In genomic region chr5:154858251-154858971, GRCh38 we compare ENCODE assay signal across 8 cellular contexts. TPM values are rescaled to one million over a fixed set of nuclear protein-coding genes. Genes with fewer than 3 reads are reported as not detected.
A peak's percentile ranks its signal among the peaks of the same experiment; 100 is the strongest.
DNase-seq lines count a peak whose midpoint lies in the region; ATAC-seq and TF ChIP-seq lines count a peak whose summit lies in the region.

CNOT8 (plus strand) TSS chr5:154858627; CDS start chr5:154863279, 4,652 bp downstream.

- H3K4me3 Mint-ChIP-seq in activated T-helper 2 cell treated with anti-CD3 and anti-CD28 coated beads, Interferon-gamma antibody, Interleukin-2, Interleukin-4, amounts not matched to agents 10 μg/mL and 5 μg/mL and 100 μg/mL, durations not matched to agents 14 hours and 24 hours and 36 hours (ENCODE audit: low read depth), result peak within 1 kb of the TSS; percentile 98
- H3K4me3 Mint-ChIP-seq in natural killer cell treated with Interleukin-12 subunit alpha and Interleukin-12 subunit beta and Interleukin-15 and Interleukin-18, amount 100 ng/mL, for 72 hours, result peak within 1 kb of the TSS; percentile 98

- H3K4me3 ChIP-seq in RWPE2 (ENCODE audit: severe bottlenecking) (peak within 1 kb of the TSS; percentile 82), fibroblast of mammary gland (ENCODE audit: control insufficient read depth, low read depth, low read length) (peak within 1 kb of the TSS; percentile 90)

- no peaks in the 10 kb centered on the region for H3K9me3 Mint-ChIP-seq in activated T-helper 2 cell treated with anti-CD3 and anti-CD28 coated beads, Interferon-gamma antibody, Interleukin-2, Interleukin-4, amounts not matched to agents 10 μg/mL and 5 μg/mL and 100 μg/mL, durations not matched to agents 14 hours and 24 hours and 36 hours
- H3K9me3 Mint-ChIP-seq in natural killer cell treated with Interleukin-12 subunit alpha and Interleukin-12 subunit beta and Interleukin-15 and Interleukin-18, amount 100 ng/mL, for 72 hours, result no peaks in the 10 kb centered on the region

- intact Hi-C loops in activated T-helper 2 cell treated with anti-CD3 and anti-CD28 coated beads, Interferon-gamma antibody, Interleukin-2, Interleukin-4, amounts not matched to agents 10 μg/mL and 5 μg/mL and 100 μg/mL, durations not matched to agents 14 hours and 24 hours and 36 hours (cut with micrococcal nuclease), result loop anchor here (1.0 to 10.0 kb wide), 6 partner anchors 80 to 824 kb away; partner anchors contain the start of genes FAM114A2, GEMIN5, LARP1 and MFAP3

- peak; percentile 83 for ATAC-seq in RWPE2 (ENCODE audit: low read depth)
- ATAC-seq in natural killer cell treated with Interleukin-12 subunit alpha and Interleukin-12 subunit beta and Interleukin-15 and Interleukin-18, amount 100 ng/mL, for 72 hours, result peak; percentile 94 to 95
- peak; percentile 92 for ATAC-seq in stimulated activated naive CD8-positive, alpha-beta T cell treated with anti-CD3 and anti-CD28 coated beads, Interleukin-15, Interleukin-2, amounts not matched to agents 100 U/mL and 50 U/mL, for 24 hours

- no peaks in the 10 kb centered on the region for H3K27me3 Mint-ChIP-seq in activated T-helper 2 cell treated with anti-CD3 and anti-CD28 coated beads, Interferon-gamma antibody, Interleukin-2, Interleukin-4, amounts not matched to agents 10 μg/mL and 5 μg/mL and 100 μg/mL, durations not matched to agents 14 hours and 24 hours and 36 hours (ENCODE audit: low read depth)
- no peaks in the 10 kb centered on the region for H3K27me3 Mint-ChIP-seq in natural killer cell treated with Interleukin-12 subunit alpha and Interleukin-12 subunit beta and Interleukin-15 and Interleukin-18, amount 100 ng/mL, for 72 hours

- H3K4me1 ChIP-seq in RWPE2 (ENCODE audit: insufficient read depth, poor library complexity, severe bottlenecking), result peaks cover 15% of the 10 kb centered on the region

- peaks cover 31% of the 10 kb centered on the region for H3K36me3 Mint-ChIP-seq in activated T-helper 2 cell treated with anti-CD3 and anti-CD28 coated beads, Interferon-gamma antibody, Interleukin-2, Interleukin-4, amounts not matched to agents 10 μg/mL and 5 μg/mL and 100 μg/mL, durations not matched to agents 14 hours and 24 hours and 36 hours (ENCODE audit: low read depth)
- peaks cover 7% of the 10 kb centered on the region for H3K36me3 Mint-ChIP-seq in natural killer cell treated with Interleukin-12 subunit alpha and Interleukin-12 subunit beta and Interleukin-15 and Interleukin-18, amount 100 ng/mL, for 72 hours

- no peak for TF ChIP-seq CTCF in RWPE2 (IDR thresholded peaks at IDR 0.05; ENCODE audit: poor library complexity, severe bottlenecking)
- no peak for TF ChIP-seq CTCF in fibroblast of mammary gland (conservative IDR thresholded peaks at IDR 0.05; ENCODE audit: control insufficient read depth, insufficient read depth, low read depth, low read length)

- no peaks in the 10 kb centered on the region for H3K9me3 ChIP-seq in RWPE2 (ENCODE audit: severe bottlenecking)

- peak within 1 kb of the TSS; percentile 100 for H3K27ac Mint-ChIP-seq in activated T-helper 2 cell treated with anti-CD3 and anti-CD28 coated beads, Interferon-gamma antibody, Interleukin-2, Interleukin-4, amounts not matched to agents 10 μg/mL and 5 μg/mL and 100 μg/mL, durations not matched to agents 14 hours and 24 hours and 36 hours
- peak within 1 kb of the TSS; percentile 89 to 90 for H3K27ac Mint-ChIP-seq in natural killer cell treated with Interleukin-12 subunit alpha and Interleukin-12 subunit beta and Interleukin-15 and Interleukin-18, amount 100 ng/mL, for 72 hours

- no peaks in the 10 kb centered on the region for H3K27me3 ChIP-seq in RWPE2 (ENCODE audit: insufficient read depth, poor library complexity, severe bottlenecking)

- peak; percentile 96 for DNase-seq in EH (ENCODE audit: low read depth)
- peak; percentile 94 for DNase-seq in H4 (ENCODE audit: low spot score)
- peak; percentile 97 for DNase-seq in LoVo (ENCODE audit: low spot score)
- peak; percentile 99 for DNase-seq in RWPE2 (ENCODE audit: low spot score)
- DNase-seq in activated T-helper 2 cell treated with anti-CD3 and anti-CD28 coated beads, Interferon-gamma antibody, Interleukin-2, Interleukin-4, amounts not matched to agents 10 μg/mL and 5 μg/mL and 100 μg/mL, durations not matched to agents 14 hours and 24 hours and 36 hours (ENCODE audit: low spot score), result peak; percentile 97
- DNase-seq in fibroblast of mammary gland (ENCODE audit: low read depth), result peak; percentile 97
- peak; percentile 98 for DNase-seq in natural killer cell treated with Interleukin-12 subunit alpha and Interleukin-12 subunit beta and Interleukin-15 and Interleukin-18, amount 100 ng/mL, for 72 hours (ENCODE audit: low spot score)
- peak; percentile 97 for DNase-seq in stimulated activated naive CD8-positive, alpha-beta T cell treated with anti-CD3 and anti-CD28 coated beads, Interleukin-15, Interleukin-2, amounts not matched to agents 100 U/mL and 50 U/mL, for 24 hours

- H3K27ac ChIP-seq in RWPE2 (ENCODE audit: poor library complexity, severe bottlenecking), result peak within 1 kb of the TSS; percentile 93

- peaks cover 36% of the 10 kb centered on the region for H3K4me1 Mint-ChIP-seq in activated T-helper 2 cell treated with anti-CD3 and anti-CD28 coated beads, Interferon-gamma antibody, Interleukin-2, Interleukin-4, amounts not matched to agents 10 μg/mL and 5 μg/mL and 100 μg/mL, durations not matched to agents 14 hours and 24 hours and 36 hours (ENCODE audit: low read depth)
- peaks cover 40 to 51% of the 10 kb centered on the region in 2 donors for H3K4me1 Mint-ChIP-seq in natural killer cell treated with Interleukin-12 subunit alpha and Interleukin-12 subunit beta and Interleukin-15 and Interleukin-18, amount 100 ng/mL, for 72 hours (ENCODE audit: low read depth in 2 of 2)

- peaks cover 27% of the 10 kb centered on the region for H3K36me3 ChIP-seq in RWPE2 (ENCODE audit: low read depth)

RNA-seq across cellular contexts. Expression of gene CNOT8, which starts in this region (rescaled TPM):
- 57.9 and 61.4 TPM in 2 replicates for total RNA-seq in H4 (2014; rRNA removed; shearing (Covaris generic))
- 57.6 and 60.2 TPM in 2 replicates for total RNA-seq in activated T-helper 2 cell treated with anti-CD3 and anti-CD28 coated beads, Interferon-gamma antibody, Interleukin-2, Interleukin-4, amounts not matched to agents 10 μg/mL and 5 μg/mL and 100 μg/mL, durations not matched to agents 14 hours and 24 hours and 36 hours
- total RNA-seq in natural killer cell treated with Interleukin-12 subunit alpha and Interleukin-12 subunit beta and Interleukin-15 and Interleukin-18, amount 100 ng/mL, for 72 hours, result 10 to 100 TPM; 65.3 to 67.1 TPM

Comparison
In these comparisons a context has a peak if more than half of its experiments do, and no peak if none do; other contexts are left out.
1. Peak in every context shown above with its lines: DNase-seq, ATAC-seq, H3K4me3 ChIP-seq and H3K27ac ChIP-seq.